ENCODE assay signal across 10 cellular contexts in the genomic region with DNA sequence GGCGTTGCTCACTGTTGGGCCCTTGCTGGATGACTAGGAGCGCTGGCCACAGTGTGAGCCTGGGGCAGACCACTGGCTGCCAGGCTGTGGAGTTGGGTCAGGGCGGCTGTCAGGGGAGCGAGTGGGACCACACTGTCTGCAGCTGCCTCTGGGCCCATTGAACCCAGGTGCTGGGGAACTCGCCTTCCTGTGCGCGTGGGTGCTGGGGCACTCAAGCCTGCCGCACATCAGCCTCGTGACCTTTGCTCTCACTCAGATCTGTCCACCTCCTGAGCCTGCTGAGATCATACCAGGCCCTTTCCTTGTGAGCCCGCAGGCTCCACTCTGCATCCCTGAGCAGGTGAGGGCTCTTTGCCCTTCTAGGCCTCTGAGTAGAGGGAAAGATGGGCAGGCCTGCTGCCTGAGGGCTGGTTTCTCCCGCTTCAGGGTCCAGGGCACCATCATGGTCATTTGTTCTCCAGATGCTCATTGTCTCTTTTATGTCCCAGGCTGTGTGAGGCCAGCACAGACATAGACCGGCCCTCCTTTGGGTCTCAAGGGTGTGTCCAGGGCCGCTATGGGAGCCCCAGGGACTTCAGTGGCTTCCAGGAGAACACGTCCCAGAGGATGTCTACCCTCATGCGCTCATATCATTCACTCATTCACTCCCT. TPM values are rescaled to one million over a fixed set of nuclear protein-coding genes. Genes with fewer than 3 reads are reported as not detected.
"Had no signal": no experiment of that assay in that cellular context is flagged by ENCODE, and none has a peak within 500 bp of the region (broad histone marks: within the 10 kb centered on the region; RNA-seq: fewer than 3 reads in every experiment).

No MANE protein-coding gene starts in this region.

- ATAC-seq: left lobe of liver had no signal

- DNase-seq: activated CD4-positive, alpha-beta T cell treated with anti-CD3 and anti-CD28 coated beads for 36 hours; activated naive CD4-positive, alpha-beta T cell treated with anti-CD3 and anti-CD28 coated beads for 36 hours; dermis blood vessel endothelial cell; endodermal cell; erythroblast; mesendoderm; T1000 had no signal

- H3K27ac ChIP-seq: VCaP had no signal

RNA-seq across cellular contexts. Expression of gene WNK2, which starts 26.5 kb away (rescaled TPM):
- total RNA-seq: dermis blood vessel endothelial cell, osteocyte had no signal
